Comparison of ENCODE assay signal across 9 cellular contexts in genomic region chr21:40466893-40467483, GRCh38.
A peak's percentile ranks its signal among the peaks of the same experiment; 100 is the strongest.
DNase-seq lines count a peak whose midpoint lies in the region; ATAC-seq and TF ChIP-seq lines count a peak whose summit lies in the region.
"Had no signal": no experiment of that assay in that cellular context is flagged by ENCODE, and none has a peak within 500 bp of the region (broad histone marks: within the 10 kb centered on the region; RNA-seq: fewer than 3 reads in every experiment).

No MANE protein-coding gene starts in this region.

- no TSS peak for BruUV-seq in Calu3 (replicated peaks; lab: Mats Ljungman, UMichigan)

- TF ChIP-seq CTCF in mesothelial cell of epicardium (IDR thresholded peaks at IDR 0.05; ENCODE audit: unreplicated experiment) = peak; percentile 71
- no peak for TF ChIP-seq CTCF in Calu3 (IDR thresholded peaks at IDR 0.05; ENCODE audit: unreplicated experiment)

- H3K27ac Mint-ChIP-seq in mesothelial cell of epicardium (no peak overlapping the region), Calu3 (ENCODE audit: unreplicated experiment) (no peak overlapping the region)

- intact Hi-C loops in Calu3 (cut with micrococcal nuclease; ENCODE audit: unreplicated experiment) = no loop called here

- DNase-seq in DMS53 treated with DMSO at 0.1 percent for 48 hours (lab: John Stamatoyannopoulos, UW; ENCODE audit: unreplicated experiment) (peak; percentile 17), NCI-H146 treated with DMSO at 0.1 percent for 48 hours (lab: John Stamatoyannopoulos, UW; ENCODE audit: unreplicated experiment) (peak; percentile 11), astrocyte of the hippocampus (ENCODE audit: low read depth, low spot score) (peak; percentile 21), mesothelial cell of epicardium (ENCODE audit: low spot score in 2 of 2, unreplicated experiment in 2 of 2) (no peak), MV-4-11 (lab: John Stamatoyannopoulos, UW) (no peak), HPDE6-E6E7 (ENCODE audit: extremely low spot score) (no peak), Calu3 (no peak)
- DNase-seq: activated CD8-positive, alpha-beta memory T cell treated with anti-CD3 and anti-CD28 coated beads, Interleukin-2, amount 50 U/mL, for 4 hours had no signal

- H3K36me3 Mint-ChIP-seq in mesothelial cell of epicardium (no peaks in the 10 kb centered on the region), Calu3 (ENCODE audit: insufficient read depth, unreplicated experiment) (no peaks in the 10 kb centered on the region)

- no peak for ATAC-seq in HG02759 (IDR thresholded peaks at IDR 0.05; ENCODE audit: unreplicated experiment)

- no peaks in the 10 kb centered on the region for H3K4me1 Mint-ChIP-seq in mesothelial cell of epicardium
- no peaks in the 10 kb centered on the region for H3K4me1 Mint-ChIP-seq in Calu3 (ENCODE audit: low read depth, unreplicated experiment)

- no peaks in the 10 kb centered on the region for H3K9me3 Mint-ChIP-seq in mesothelial cell of epicardium
- H3K9me3 Mint-ChIP-seq in Calu3 (ENCODE audit: low read depth, unreplicated experiment) = peaks cover 11% of the 10 kb centered on the region

- H3K27me3 Mint-ChIP-seq in mesothelial cell of epicardium (ENCODE audit: low read depth) = peaks cover 46% of the 10 kb centered on the region
- H3K27me3 Mint-ChIP-seq in Calu3 (ENCODE audit: unreplicated experiment) = no peaks in the 10 kb centered on the region

- H3K4me3 Mint-ChIP-seq in mesothelial cell of epicardium (no peak overlapping the region), Calu3 (ENCODE audit: low read depth, unreplicated experiment) (no peak overlapping the region)

- CTCF ChIA-PET in Calu3 (lab: Charles Lee) = interaction anchor here (0.6 kb wide), 1 partner anchor 188 kb away, joined by 3 read pairs; no protein-coding TSS in a partner anchor

Comparison
In these comparisons a context has a peak if more than half of its experiments do, and no peak if none do; other contexts are left out.
1. DNase-seq: peak in DMS53 treated with DMSO at 0.1 percent for 48 hours (single experiment), NCI-H146 treated with DMSO at 0.1 percent for 48 hours (single experiment) and astrocyte of the hippocampus (single experiment); none in mesothelial cell of epicardium (0 of 2), MV-4-11 (single experiment), HPDE6-E6E7 (single experiment) and Calu3 (single experiment).